Comparison of ENCODE assay signal across 9 cellular contexts in genomic region chr10:24900888-24901685, GRCh38. TPM values are rescaled to one million over a fixed set of nuclear protein-coding genes. Genes with fewer than 3 reads are reported as not detected.
DNase-seq lines count a peak whose midpoint lies in the region; ATAC-seq and TF ChIP-seq lines count a peak whose summit lies in the region.
"Had no signal": no experiment of that assay in that cellular context is flagged by ENCODE, and none has a peak within 500 bp of the region (broad histone marks: within the 10 kb centered on the region; RNA-seq: fewer than 3 reads in every experiment).

No MANE protein-coding gene starts in this region.

- H3K56ac ChIP-seq in mesendoderm (ENCODE audit: low read length), result no peak overlapping the region

- H3K27me3 ChIP-seq in MM.1S (replicated peaks; ENCODE audit: insufficient read depth, low read length), result no peaks in the 10 kb centered on the region
- no peaks in the 10 kb centered on the region for H3K27me3 ChIP-seq in vagina
- no peaks in the 10 kb centered on the region for H3K27me3 ChIP-seq in mesendoderm (ENCODE audit: insufficient read depth, low read length, poor library complexity)

- no peak overlapping the region for H2BK15ac ChIP-seq in mesendoderm (replicated peaks; ENCODE audit: low read depth)

- H3K4ac ChIP-seq in mesendoderm (ENCODE audit: low read depth, low read length), result no peak overlapping the region

- ATAC-seq in GM18498 (IDR thresholded peaks at IDR 0.05; ENCODE audit: unreplicated experiment) (peak; percentile 86), GM21717 (IDR thresholded peaks at IDR 0.05; ENCODE audit: unreplicated experiment) (peak; percentile 80)

- H3K9me2 ChIP-seq in MM.1S (replicated peaks; ENCODE audit: insufficient read depth, low read length), result no peaks in the 10 kb centered on the region

- TF ChIP-seq CTCF in MM.1S (IDR thresholded peaks at IDR 0.05; ENCODE audit: low read length) (no peak), fibroblast of villous mesenchyme (IDR thresholded peaks at IDR 0.05; ENCODE audit: insufficient read depth, low read depth, low read length) (no peak), vagina (IDR thresholded peaks at IDR 0.05) (no peak)

- H3K4me2 ChIP-seq in MM.1S (ENCODE audit: low read depth, low read length), result peak overlapping the region; percentile 73
- H3K4me2 ChIP-seq in mesendoderm (ENCODE audit: low read length), result no peak overlapping the region

- intact Hi-C loops in vagina (cut with DNase I), result no loop called here

- H4K20me1 ChIP-seq in MM.1S (ENCODE audit: insufficient read depth, low read length), result no peaks in the 10 kb centered on the region

- no peak overlapping the region for H2AK5ac ChIP-seq in mesendoderm (ENCODE audit: low read length)

- no peaks in the 10 kb centered on the region for H3K79me1 ChIP-seq in mesendoderm (ENCODE audit: low read length)

- peak overlapping the region; percentile 42 for H2AFZ ChIP-seq in MM.1S (ENCODE audit: low read length)

- no peak overlapping the region for H3K18ac ChIP-seq in mesendoderm (ENCODE audit: low read length)

- no peak overlapping the region for H2BK5ac ChIP-seq in mesendoderm (ENCODE audit: low read length)

- H3K4me3 ChIP-seq in MM.1S (ENCODE audit: low read length), result peak overlapping the region; percentile 34; the same call in 1 of the 2 replicates
- no peak overlapping the region for H3K4me3 ChIP-seq in fibroblast of villous mesenchyme (ENCODE audit: low read depth, low read length)
- H3K4me3 ChIP-seq in vagina, result no peak overlapping the region
- no peak overlapping the region for H3K4me3 ChIP-seq in mesendoderm (ENCODE audit: low read length)

- no CpG with 5 or more reads among the region's 7 CpGs for WGBS in mesendoderm (ENCODE audit: extremely low coverage, insufficient coverage, low lambda C conversion rate)

- no peak overlapping the region for H4K8ac ChIP-seq in mesendoderm (ENCODE audit: low read depth, low read length)

- H3K9ac ChIP-seq in MM.1S (ENCODE audit: low read length) (peak overlapping the region; percentile 34; the same call in 1 of the 2 replicates), mesendoderm (ENCODE audit: low read length) (no peak overlapping the region)

- DNase-seq in MM.1S (peak; percentile 78), fibroblast of villous mesenchyme (ENCODE audit: low read depth) (peak; percentile 33), vagina (ENCODE audit: extremely low spot score in 2 of 2) (no peak), mesendoderm (no peak), NCI-H2029 (lab: John Stamatoyannopoulos, UW) (no peak)
- no peak for DNase-seq in activated CD4-positive, alpha-beta T cell treated with anti-CD3 and anti-CD28 coated beads for 1 hour

- no peaks in the 10 kb centered on the region for H3K79me2 ChIP-seq in MM.1S (ENCODE audit: low read length)
- H3K79me2 ChIP-seq in mesendoderm (ENCODE audit: control insufficient read depth, insufficient read depth, low read length), result no peaks in the 10 kb centered on the region

- peaks cover 28% of the 10 kb centered on the region for H3K4me1 ChIP-seq in MM.1S (ENCODE audit: low read length)
- H3K4me1 ChIP-seq in vagina, result peaks cover 28% of the 10 kb centered on the region
- peaks cover 2% of the 10 kb centered on the region for H3K4me1 ChIP-seq in mesendoderm (ENCODE audit: control insufficient read depth, low read depth, low read length)

- H3K27ac ChIP-seq in MM.1S (ENCODE audit: low read length), result peak overlapping the region; percentile 83
- peak overlapping the region; percentile 30 for H3K27ac ChIP-seq in vagina
- H3K27ac ChIP-seq in mesendoderm (ENCODE audit: low read depth, low read length), result no peak overlapping the region

- H3K9me3 ChIP-seq in MM.1S (replicated peaks; ENCODE audit: insufficient read depth, low read length) (no peaks in the 10 kb centered on the region), vagina (no peaks in the 10 kb centered on the region)

- TF ChIP-seq POLR2A in vagina (IDR thresholded peaks at IDR 0.05), result no peak

- H3K23ac ChIP-seq in mesendoderm (ENCODE audit: low read length), result no peak overlapping the region

- no peaks in the 10 kb centered on the region for H3K36me3 ChIP-seq in MM.1S (replicated peaks; ENCODE audit: insufficient read depth, low read length)
- no peaks in the 10 kb centered on the region for H3K36me3 ChIP-seq in vagina
- H3K36me3 ChIP-seq in mesendoderm (ENCODE audit: control insufficient read depth, insufficient read depth, low read length), result no peaks in the 10 kb centered on the region

- H4K5ac ChIP-seq in mesendoderm (ENCODE audit: low read length), result no peak overlapping the region

- H2BK120ac ChIP-seq in mesendoderm (ENCODE audit: low read depth, low read length), result no peak overlapping the region

- peaks cover 25% of the 10 kb centered on the region for H3F3A ChIP-seq in MM.1S (ENCODE audit: insufficient read depth, low read length)

RNA-seq across cellular contexts. Expression of gene PRTFDC1, which starts 51.3 kb away (rescaled TPM):
- total RNA-seq in fibroblast of villous mesenchyme (13.4 and 14.8 TPM in 2 replicates), vagina (7.6 TPM)
- 12.9 TPM for polyA plus RNA-seq in mesendoderm (2013, experiment 1 of 2)
- polyA plus RNA-seq in mesendoderm (2013, experiment 2 of 2), result 13.8 TPM
- total RNA-seq: HT1080 had no signal

Comparison
In these comparisons a context has a peak if more than half of its experiments do, and no peak if none do; other contexts are left out.
1. DNase-seq: peak in MM.1S (single experiment) and fibroblast of villous mesenchyme (single experiment); none in vagina (0 of 2), mesendoderm (single experiment), NCI-H2029 (single experiment) and activated CD4-positive, alpha-beta T cell treated with anti-CD3 and anti-CD28 coated beads for 1 hour (single experiment).